22 cellular contexts compared by ENCODE assay signal in the genomic region with DNA sequence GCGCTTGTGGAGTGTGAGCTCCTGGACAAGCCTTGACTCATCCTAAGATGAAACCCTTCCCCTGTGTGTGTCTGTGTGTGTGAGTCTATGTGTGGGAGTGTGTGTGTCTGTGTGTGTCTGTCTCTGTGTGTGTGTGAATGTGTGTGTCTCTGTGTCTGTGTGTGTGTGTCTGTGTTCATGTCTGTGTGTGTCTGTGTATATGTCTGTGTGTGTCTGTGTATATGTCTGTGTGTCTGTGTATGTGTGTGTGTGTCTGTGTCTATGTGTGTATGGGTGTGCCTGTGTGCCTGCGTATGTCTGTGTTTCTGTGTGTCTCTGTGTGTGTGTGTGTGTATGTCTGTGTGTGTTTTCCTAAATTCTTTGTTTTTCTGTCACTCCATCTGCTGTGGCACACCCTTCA.
"Had no signal": no experiment of that assay in that cellular context is flagged by ENCODE, and none has a peak within 500 bp of the region (broad histone marks: within the 10 kb centered on the region; RNA-seq: fewer than 3 reads in every experiment).

No MANE protein-coding gene starts in this region.

- H3K4me3 Mint-ChIP-seq: activated CD4-positive, alpha-beta memory T cell treated with anti-CD3 and anti-CD28 coated beads for 36 hours; activated T-helper 1 cell treated with anti-CD3 and anti-CD28 coated beads, Interleukin-12 subunit alpha, Interleukin-12 subunit beta, Interleukin-2, Interleukin-4 antibody, amounts not matched to agents 30 ng/mL and 10 ng/mL and 1 ng/mL, durations not matched to agents 14 hours and 24 hours and 36 hours; natural killer cell; T-helper 2 cell treated with Interferon-gamma antibody and Interleukin-4, amounts not matched to agents 5 μg/mL and 100 μg/mL, for 36 hours had no signal

- DNase-seq: activated CD4-positive, alpha-beta memory T cell treated with anti-CD3 and anti-CD28 coated beads for 36 hours; activated gamma-delta T cell treated with Interleukin-2 at 50 U/mL for 16 hours; activated T-cell treated with anti-CD3 and anti-CD28 coated beads for 4 hours; amniotic stem cell; body of pancreas; central memory CD4-positive, alpha-beta T cell; erythroblast; foreskin melanocyte; kidney glomerular epithelial cell; left ventricle myocardium inferior; natural killer cell; stimulated activated CD4-positive, alpha-beta T cell treated with anti-CD3 and anti-CD28 coated beads, Interleukin-2, amount 100 ng/mL, for 24 hours; stimulated activated naive CD4-positive, alpha-beta T cell treated with Interleukin-2 at 50 U/mL for 16 hours; thyroid gland had no signal

- H3K27me3 ChIP-seq: body of pancreas, right atrium auricular region, thyroid gland had no signal

- H3K36me3 ChIP-seq: left ventricle myocardium inferior, prostate gland, right atrium auricular region, thyroid gland had no signal

- H3K36me3 Mint-ChIP-seq: activated CD4-positive, alpha-beta memory T cell treated with anti-CD3 and anti-CD28 coated beads for 36 hours; activated naive CD4-positive, alpha-beta T cell treated with anti-CD3 and anti-CD28 coated beads, Interleukin-2, amount 50 U/mL, for 72 hours; natural killer cell had no signal

- H3K4me3 ChIP-seq: body of pancreas, left ventricle myocardium inferior, prostate gland, right atrium auricular region, thyroid gland had no signal

- H3K4me1 ChIP-seq: body of pancreas, prostate gland, thyroid gland had no signal

- H3K9me3 Mint-ChIP-seq: activated CD4-positive, alpha-beta memory T cell treated with anti-CD3 and anti-CD28 coated beads for 36 hours; activated naive CD4-positive, alpha-beta T cell treated with anti-CD3 and anti-CD28 coated beads, Interleukin-2, amount 50 U/mL, for 72 hours; activated T-helper 1 cell treated with anti-CD3 and anti-CD28 coated beads, Interleukin-12 subunit alpha, Interleukin-12 subunit beta, Interleukin-2, Interleukin-4 antibody, amounts not matched to agents 30 ng/mL and 10 ng/mL and 1 ng/mL, durations not matched to agents 14 hours and 24 hours and 36 hours; natural killer cell; T-helper 2 cell treated with Interferon-gamma antibody and Interleukin-4, amounts not matched to agents 5 μg/mL and 100 μg/mL, for 36 hours had no signal

- H3K27ac Mint-ChIP-seq: activated CD4-positive, alpha-beta memory T cell treated with anti-CD3 and anti-CD28 coated beads for 36 hours; activated naive CD4-positive, alpha-beta T cell treated with anti-CD3 and anti-CD28 coated beads, Interleukin-2, amount 50 U/mL, for 72 hours; activated T-helper 1 cell treated with anti-CD3 and anti-CD28 coated beads, Interleukin-12 subunit alpha, Interleukin-12 subunit beta, Interleukin-2, Interleukin-4 antibody, amounts not matched to agents 30 ng/mL and 10 ng/mL and 1 ng/mL, durations not matched to agents 14 hours and 24 hours and 36 hours; natural killer cell; T-helper 2 cell treated with Interferon-gamma antibody and Interleukin-4, amounts not matched to agents 5 μg/mL and 100 μg/mL, for 36 hours had no signal

- ATAC-seq: activated naive CD4-positive, alpha-beta T cell treated with anti-CD3 and anti-CD28 coated beads, Interleukin-2, amount 50 U/mL, for 72 hours; body of pancreas; natural killer cell had no signal

- H3K9me3 ChIP-seq: body of pancreas, left ventricle myocardium inferior, prostate gland, right atrium auricular region, thyroid gland had no signal

- FAIRE-seq: colon, TTC549, urothelium cell line had no signal

- H3K27ac ChIP-seq: body of pancreas, left ventricle myocardium inferior, prostate gland, right atrium auricular region, thyroid gland had no signal
